ENCODE assay signal across 8 cellular contexts in the genomic region with DNA sequence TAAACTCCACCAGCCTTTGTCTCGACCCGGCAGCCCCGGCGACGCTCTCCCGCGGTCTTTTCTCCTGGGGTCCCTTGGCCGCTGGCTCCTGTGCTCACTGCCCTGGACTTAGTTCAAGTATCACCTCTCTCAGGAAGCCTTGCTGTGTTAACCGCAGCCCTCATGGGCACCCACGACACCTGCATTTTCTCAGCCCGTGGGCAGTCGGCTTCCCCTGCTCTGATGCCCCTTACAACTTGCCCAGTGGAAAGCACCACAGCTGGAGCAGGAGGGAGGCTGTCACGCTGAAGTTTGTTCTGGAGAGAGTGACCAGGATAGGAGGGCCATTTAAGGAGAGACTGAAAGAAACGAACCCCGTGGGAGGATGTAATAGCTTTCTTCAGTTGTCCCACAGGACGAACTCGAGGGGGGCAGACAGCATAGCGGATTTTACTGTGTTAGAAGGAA. TPM values are rescaled to one million over a fixed set of nuclear protein-coding genes. Genes with fewer than 3 reads are reported as not detected.
DNase-seq lines count a peak whose midpoint lies in the region; ATAC-seq, FAIRE-seq and TF ChIP-seq lines count a peak whose summit lies in the region.

No MANE protein-coding gene starts in this region.

- TF ChIP-seq CTCF in foreskin fibroblast (IDR thresholded peaks at IDR 0.05; ENCODE audit: low read depth, low read length) = no peak
- no peak for TF ChIP-seq CTCF in D721Med (IDR thresholded peaks at IDR 0.05; ENCODE audit: insufficient read depth, missing control alignments)

- intact Hi-C loops in posterior cingulate gyrus (cut with DNase I) = loop anchor here (2.0 to 5.0 kb wide), 2 partner anchors 68 to 268 kb away; a partner anchor contains a TSS

- ATAC-seq in GM18867 (IDR thresholded peaks at IDR 0.05; ENCODE audit: unreplicated experiment) (peak; percentile 32), HG03045 (IDR thresholded peaks at IDR 0.05; ENCODE audit: unreplicated experiment) (peak; percentile 32), SK-N-SH treated with all-trans-retinoic acid at 6 μM for 48 hours (peak; percentile 69)

- peak; percentile 43 for DNase-seq in Ammon's horn (ENCODE audit: low spot score)
- DNase-seq in foreskin fibroblast = peak in 1 of 2 donors; percentile 60
- peak in 6 of 10 donors; percentile 8 to 80 (median 17) for DNase-seq in posterior cingulate gyrus
- DNase-seq in D721Med (ENCODE audit: insufficient read length, low spot score) = no peak
- DNase-seq in mucosa of gallbladder (ENCODE audit: low spot score) = no peak

- peak overlapping the region; percentile 86 to 91 for H3K4me3 ChIP-seq in foreskin fibroblast (ENCODE audit: low read depth in 1 of 2, low read length in 2 of 2)

- no peak for FAIRE-seq in D721Med (lab: Jason Lieb, UNC)

TF ChIP-seq in SK-N-SH treated with all-trans-retinoic acid at 6 μM for 48 hours, 23 proteins besides CTCF, POLR2A, EP300 and RAD21:
- TF ChIP-seq ARNTL (CRISPR knock-in tag; IDR thresholded peaks at IDR 0.05; ENCODE audit: borderline replicate concordance, low read depth) (no peak), ZNF565 (CRISPR knock-in tag; conservative IDR thresholded peaks at IDR 0.05; ENCODE audit: low read depth) (no peak), OSR1 (CRISPR knock-in tag; IDR thresholded peaks at IDR 0.05) (no peak), ZNF8 (CRISPR knock-in tag; IDR thresholded peaks at IDR 0.05) (no peak), GLIS3 (CRISPR knock-in tag; IDR thresholded peaks at IDR 0.05) (no peak), ZNF70 (CRISPR knock-in tag; IDR thresholded peaks at IDR 0.05) (no peak), CSDC2 (CRISPR knock-in tag; IDR thresholded peaks at IDR 0.05) (no peak), ZC3H10 (CRISPR knock-in tag; IDR thresholded peaks at IDR 0.05) (no peak), SNAI2 (CRISPR knock-in tag; IDR thresholded peaks at IDR 0.05) (no peak), TCF4 (CRISPR knock-in tag; IDR thresholded peaks at IDR 0.05; ENCODE audit: borderline replicate concordance) (no peak), PPARA (CRISPR knock-in tag; IDR thresholded peaks at IDR 0.05; ENCODE audit: borderline replicate concordance) (no peak), ZFP30 (CRISPR knock-in tag; IDR thresholded peaks at IDR 0.05) (no peak), BACH2 (CRISPR knock-in tag; IDR thresholded peaks at IDR 0.05; ENCODE audit: borderline replicate concordance) (no peak; the same call in 1 of the 2 replicates), TOX (CRISPR knock-in tag; IDR thresholded peaks at IDR 0.05; ENCODE audit: borderline replicate concordance) (no peak), RARB (CRISPR knock-in tag; IDR thresholded peaks at IDR 0.05) (no peak), ZFP3 (CRISPR knock-in tag; IDR thresholded peaks at IDR 0.05) (no peak)
- TF ChIP-seq, protein P1, sequence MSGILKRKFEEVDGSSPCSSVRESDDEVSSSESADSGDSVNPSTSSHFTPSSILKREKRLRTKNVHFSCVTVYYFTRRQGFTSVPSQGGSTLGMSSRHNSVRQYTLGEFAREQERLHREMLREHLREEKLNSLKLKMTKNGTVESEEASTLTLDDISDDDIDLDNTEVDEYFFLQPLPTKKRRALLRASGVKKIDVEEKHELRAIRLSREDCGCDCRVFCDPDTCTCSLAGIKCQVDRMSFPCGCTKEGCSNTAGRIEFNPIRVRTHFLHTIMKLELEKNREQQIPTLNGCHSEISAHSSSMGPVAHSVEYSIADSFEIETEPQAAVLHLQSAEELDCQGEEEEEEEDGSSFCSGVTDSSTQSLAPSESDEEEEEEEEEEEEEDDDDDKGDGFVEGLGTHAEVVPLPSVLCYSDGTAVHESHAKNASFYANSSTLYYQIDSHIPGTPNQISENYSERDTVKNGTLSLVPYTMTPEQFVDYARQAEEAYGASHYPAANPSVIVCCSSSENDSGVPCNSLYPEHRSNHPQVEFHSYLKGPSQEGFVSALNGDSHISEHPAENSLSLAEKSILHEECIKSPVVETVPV (CRISPR knock-in tag; IDR thresholded peaks at IDR 0.05) = no peak
- TF ChIP-seq, protein P2, sequence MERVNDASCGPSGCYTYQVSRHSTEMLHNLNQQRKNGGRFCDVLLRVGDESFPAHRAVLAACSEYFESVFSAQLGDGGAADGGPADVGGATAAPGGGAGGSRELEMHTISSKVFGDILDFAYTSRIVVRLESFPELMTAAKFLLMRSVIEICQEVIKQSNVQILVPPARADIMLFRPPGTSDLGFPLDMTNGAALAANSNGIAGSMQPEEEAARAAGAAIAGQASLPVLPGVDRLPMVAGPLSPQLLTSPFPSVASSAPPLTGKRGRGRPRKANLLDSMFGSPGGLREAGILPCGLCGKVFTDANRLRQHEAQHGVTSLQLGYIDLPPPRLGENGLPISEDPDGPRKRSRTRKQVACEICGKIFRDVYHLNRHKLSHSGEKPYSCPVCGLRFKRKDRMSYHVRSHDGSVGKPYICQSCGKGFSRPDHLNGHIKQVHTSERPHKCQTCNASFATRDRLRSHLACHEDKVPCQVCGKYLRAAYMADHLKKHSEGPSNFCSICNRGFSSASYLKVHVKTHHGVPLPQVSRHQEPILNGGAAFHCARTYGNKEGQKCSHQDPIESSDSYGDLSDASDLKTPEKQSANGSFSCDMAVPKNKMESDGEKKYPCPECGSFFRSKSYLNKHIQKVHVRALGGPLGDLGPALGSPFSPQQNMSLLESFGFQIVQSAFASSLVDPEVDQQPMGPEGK (CRISPR knock-in tag; IDR thresholded peaks at IDR 0.05; ENCODE audit: borderline replicate concordance) = no peak
- TF ChIP-seq, protein P3, sequence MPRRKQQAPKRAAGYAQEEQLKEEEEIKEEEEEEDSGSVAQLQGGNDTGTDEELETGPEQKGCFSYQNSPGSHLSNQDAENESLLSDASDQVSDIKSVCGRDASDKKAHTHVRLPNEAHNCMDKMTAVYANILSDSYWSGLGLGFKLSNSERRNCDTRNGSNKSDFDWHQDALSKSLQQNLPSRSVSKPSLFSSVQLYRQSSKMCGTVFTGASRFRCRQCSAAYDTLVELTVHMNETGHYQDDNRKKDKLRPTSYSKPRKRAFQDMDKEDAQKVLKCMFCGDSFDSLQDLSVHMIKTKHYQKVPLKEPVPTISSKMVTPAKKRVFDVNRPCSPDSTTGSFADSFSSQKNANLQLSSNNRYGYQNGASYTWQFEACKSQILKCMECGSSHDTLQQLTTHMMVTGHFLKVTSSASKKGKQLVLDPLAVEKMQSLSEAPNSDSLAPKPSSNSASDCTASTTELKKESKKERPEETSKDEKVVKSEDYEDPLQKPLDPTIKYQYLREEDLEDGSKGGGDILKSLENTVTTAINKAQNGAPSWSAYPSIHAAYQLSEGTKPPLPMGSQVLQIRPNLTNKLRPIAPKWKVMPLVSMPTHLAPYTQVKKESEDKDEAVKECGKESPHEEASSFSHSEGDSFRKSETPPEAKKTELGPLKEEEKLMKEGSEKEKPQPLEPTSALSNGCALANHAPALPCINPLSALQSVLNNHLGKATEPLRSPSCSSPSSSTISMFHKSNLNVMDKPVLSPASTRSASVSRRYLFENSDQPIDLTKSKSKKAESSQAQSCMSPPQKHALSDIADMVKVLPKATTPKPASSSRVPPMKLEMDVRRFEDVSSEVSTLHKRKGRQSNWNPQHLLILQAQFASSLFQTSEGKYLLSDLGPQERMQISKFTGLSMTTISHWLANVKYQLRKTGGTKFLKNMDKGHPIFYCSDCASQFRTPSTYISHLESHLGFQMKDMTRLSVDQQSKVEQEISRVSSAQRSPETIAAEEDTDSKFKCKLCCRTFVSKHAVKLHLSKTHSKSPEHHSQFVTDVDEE (CRISPR knock-in tag; IDR thresholded peaks at IDR 0.05) = no peak
- TF ChIP-seq, protein P4, sequence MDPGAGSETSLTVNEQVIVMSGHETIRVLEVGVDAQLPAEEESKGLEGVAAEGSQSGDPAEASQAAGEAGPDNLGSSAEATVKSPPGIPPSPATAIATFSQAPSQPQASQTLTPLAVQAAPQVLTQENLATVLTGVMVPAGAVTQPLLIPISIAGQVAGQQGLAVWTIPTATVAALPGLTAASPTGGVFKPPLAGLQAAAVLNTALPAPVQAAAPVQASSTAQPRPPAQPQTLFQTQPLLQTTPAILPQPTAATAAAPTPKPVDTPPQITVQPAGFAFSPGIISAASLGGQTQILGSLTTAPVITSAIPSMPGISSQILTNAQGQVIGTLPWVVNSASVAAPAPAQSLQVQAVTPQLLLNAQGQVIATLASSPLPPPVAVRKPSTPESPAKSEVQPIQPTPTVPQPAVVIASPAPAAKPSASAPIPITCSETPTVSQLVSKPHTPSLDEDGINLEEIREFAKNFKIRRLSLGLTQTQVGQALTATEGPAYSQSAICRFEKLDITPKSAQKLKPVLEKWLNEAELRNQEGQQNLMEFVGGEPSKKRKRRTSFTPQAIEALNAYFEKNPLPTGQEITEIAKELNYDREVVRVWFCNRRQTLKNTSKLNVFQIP (CRISPR knock-in tag; IDR thresholded peaks at IDR 0.05; ENCODE audit: borderline replicate concordance, low read depth) = no peak

RNA-seq across cellular contexts. Expression of a gene that starts 0.4 kb away (rescaled TPM):
- 25.9 TPM for total RNA-seq in mucosa of gallbladder

RNA-seq across cellular contexts. Expression of a gene that starts 0.5 kb away (rescaled TPM):
- total RNA-seq in mucosa of gallbladder = 60.8 TPM

Comparison
In these comparisons a context has a peak if more than half of its experiments do, and no peak if none do; other contexts are left out.
1. DNase-seq: peak in Ammon's horn (single experiment) and posterior cingulate gyrus (6 of 10); none in D721Med (single experiment) and mucosa of gallbladder (single experiment).
2. Peak in every context shown above with its lines, with median percentiles within 50 percentile points of each other: ATAC-seq.